ENCODE assay signal across 25 cellular contexts in the genomic region with DNA sequence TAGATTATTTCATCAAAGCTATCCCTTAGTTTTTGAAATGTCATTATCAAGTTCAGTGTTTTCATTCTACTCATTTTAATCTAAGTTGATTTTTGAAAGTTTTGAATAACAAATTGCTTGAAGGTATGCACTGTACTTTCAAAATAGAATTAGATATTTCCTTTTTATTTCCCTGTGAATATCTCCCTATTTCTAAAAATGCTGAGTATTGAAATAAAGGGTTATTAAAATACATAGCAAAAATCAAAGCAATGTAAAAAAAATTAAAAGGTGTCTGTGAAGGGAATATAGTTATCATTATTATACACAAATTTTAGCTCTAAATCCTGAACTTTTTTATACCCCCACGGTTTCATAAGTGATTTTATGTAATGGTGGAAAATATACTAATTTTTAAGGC.
"Had no signal": no experiment of that assay in that cellular context is flagged by ENCODE, and none has a peak within 500 bp of the region (broad histone marks: within the 10 kb centered on the region; RNA-seq: fewer than 3 reads in every experiment).

No MANE protein-coding gene starts in this region.

- H3K4me1 ChIP-seq: colonic mucosa, esophagus squamous epithelium, gastroesophageal sphincter, heart left ventricle, left lung, lower lobe of right lung had no signal

- H3K27me3 ChIP-seq: colonic mucosa, esophagus squamous epithelium, gastroesophageal sphincter, heart left ventricle, hepatocyte, left lung had no signal

- DNase-seq: colonic mucosa; cortex of kidney; effector CD8-positive, alpha-beta T cell; effector memory CD8-positive, alpha-beta T cell; endodermal cell; erythroblast; esophagus squamous epithelium; foreskin fibroblast; foreskin melanocyte; heart left ventricle; hypothalamus; immature natural killer cell; islet precursor cell; left cardiac atrium; left lung; left ventricle myocardium superior; lower lobe of right lung; mesenchymal stem cell; mucosa of descending colon; naive B cell had no signal

- FAIRE-seq: endometrium had no signal

- H3K36me3 ChIP-seq: colonic mucosa, esophagus squamous epithelium, gastroesophageal sphincter, heart left ventricle, left lung, lower lobe of right lung had no signal

- H3K9me3 ChIP-seq: colonic mucosa, gastroesophageal sphincter, lower lobe of right lung, mucosa of descending colon had no signal

- H3K4me2 ChIP-seq: hepatocyte had no signal

- ATAC-seq: effector memory CD8-positive, alpha-beta T cell; esophagus mucosa; gastroesophageal sphincter; heart left ventricle; left cardiac atrium; left lung; left ventricle myocardium superior; lower lobe of right lung; mucosa of descending colon had no signal

- H3K27ac ChIP-seq: colonic mucosa, epithelial cell of prostate, esophagus squamous epithelium, gastroesophageal sphincter, heart left ventricle, hepatocyte, left lung, lower lobe of right lung had no signal

- H2AFZ ChIP-seq: hepatocyte had no signal

- H3K79me2 ChIP-seq: hepatocyte had no signal

- H3K4me3 ChIP-seq: colonic mucosa, esophagus squamous epithelium, gastroesophageal sphincter, heart left ventricle, hepatocyte, left lung, lower lobe of right lung, mucosa of descending colon had no signal
